Comparison of ENCODE assay signal across 8 cellular contexts in genomic region chr16:48126801-48127644, GRCh38. TPM values are rescaled to one million over a fixed set of nuclear protein-coding genes. Genes with fewer than 3 reads are reported as not detected.
DNase-seq lines count a peak whose midpoint lies in the region; ATAC-seq and TF ChIP-seq lines count a peak whose summit lies in the region.

No MANE protein-coding gene starts in this region.

- POLR2A ChIA-PET in AG04449 (lab: Yijun Ruan, JAX) (interaction anchor here (0.7 to 1.2 kb wide), 4 partner anchors 11 to 396 kb away, joined by 3 to 5 read pairs (median 4); no protein-coding TSS in a partner anchor), T-cell (lab: Charles Lee) (no interaction called here)

- H3K36me3 ChIP-seq in HUES48 (ENCODE audit: control insufficient read depth, insufficient read depth, low read length) (no peaks in the 10 kb centered on the region), MM.1S (replicated peaks; ENCODE audit: insufficient read depth, low read length) (no peaks in the 10 kb centered on the region)

- H3K4me1 ChIP-seq in HUES48 (ENCODE audit: control insufficient read depth, insufficient read depth, low read length) (no peaks in the 10 kb centered on the region), MM.1S (ENCODE audit: low read length) (no peaks in the 10 kb centered on the region)

- peak; percentile 100 for DNase-seq in AG04449 (ENCODE audit: low read depth, low spot score)
- DNase-seq in hepatic stellate cell (ENCODE audit: low spot score) = peak; percentile 85
- DNase-seq in T-cell = no peak
- no peak for DNase-seq in stimulated activated naive CD8-positive, alpha-beta T cell treated with anti-CD3 and anti-CD28 coated beads, Interleukin-15, amount 100 ng/mL, for 72 hours
- no peak for DNase-seq in MM.1S
- no peak for DNase-seq in NK-92 (lab: John Stamatoyannopoulos, UW; ENCODE audit: unreplicated experiment)

- H3K9ac ChIP-seq in HUES48 (ENCODE audit: low read depth, low read length) (no peak overlapping the region), MM.1S (ENCODE audit: low read length) (no peak overlapping the region)

- TF ChIP-seq CTCF in AG04449 (IDR thresholded peaks at IDR 0.05; ENCODE audit: insufficient read depth, low read length, missing control alignments) = no peak
- TF ChIP-seq CTCF in MM.1S (IDR thresholded peaks at IDR 0.05; ENCODE audit: low read length) = no peak

- no peaks in the 10 kb centered on the region for H3K36me3 Mint-ChIP-seq in T-cell

- CTCF ChIA-PET in AG04449 (lab: Yijun Ruan, JAX) = interaction anchor here (0.8 to 4.7 kb wide), 7 partner anchors 9 to 983 kb away, joined by 3 to 14 read pairs (median 3); partner anchors contain the start of gene NETO2
- CTCF ChIA-PET in T-cell (lab: Charles Lee) = no interaction called here

- no peaks in the 10 kb centered on the region for H3K4me1 Mint-ChIP-seq in T-cell
- peaks cover 9% of the 10 kb centered on the region for H3K4me1 Mint-ChIP-seq in stimulated activated naive CD8-positive, alpha-beta T cell treated with anti-CD3 and anti-CD28 coated beads, Interleukin-15, amount 100 ng/mL, for 72 hours

- H3K27ac ChIP-seq in HUES48 (ENCODE audit: low read depth, low read length) = peak overlapping the region; percentile 53
- no peak overlapping the region for H3K27ac ChIP-seq in MM.1S (ENCODE audit: low read length)

- H3K27ac Mint-ChIP-seq in T-cell = no peak overlapping the region
- no peak overlapping the region for H3K27ac Mint-ChIP-seq in stimulated activated naive CD8-positive, alpha-beta T cell treated with anti-CD3 and anti-CD28 coated beads, Interleukin-15, amount 100 ng/mL, for 72 hours

- H3K27me3 ChIP-seq in HUES48 (ENCODE audit: control insufficient read depth, insufficient read depth, low read length) = no peaks in the 10 kb centered on the region
- H3K27me3 ChIP-seq in MM.1S (replicated peaks; ENCODE audit: insufficient read depth, low read length) = no peaks in the 10 kb centered on the region

- H3K9me3 Mint-ChIP-seq in T-cell = no peaks in the 10 kb centered on the region
- H3K9me3 Mint-ChIP-seq in stimulated activated naive CD8-positive, alpha-beta T cell treated with anti-CD3 and anti-CD28 coated beads, Interleukin-15, amount 100 ng/mL, for 72 hours = peaks cover 0 to 8% of the 10 kb centered on the region in 2 donors

- no peaks in the 10 kb centered on the region for H3F3A ChIP-seq in MM.1S (ENCODE audit: insufficient read depth, low read length)

- no peak overlapping the region for H3K4me3 ChIP-seq in AG04449 (ENCODE audit: low read depth, low read length)
- no peak overlapping the region for H3K4me3 ChIP-seq in HUES48 (ENCODE audit: low read depth, low read length)
- H3K4me3 ChIP-seq in MM.1S (ENCODE audit: low read length) = no peak overlapping the region

- no peaks in the 10 kb centered on the region for H3K9me3 ChIP-seq in HUES48 (ENCODE audit: control insufficient read depth, insufficient read depth, low read length)
- no peaks in the 10 kb centered on the region for H3K9me3 ChIP-seq in MM.1S (replicated peaks; ENCODE audit: insufficient read depth, low read length)

- H3K4me3 Mint-ChIP-seq in T-cell = no peak overlapping the region
- no peak overlapping the region for H3K4me3 Mint-ChIP-seq in stimulated activated naive CD8-positive, alpha-beta T cell treated with anti-CD3 and anti-CD28 coated beads, Interleukin-15, amount 100 ng/mL, for 72 hours

- H3K4me2 ChIP-seq in MM.1S (ENCODE audit: low read depth, low read length) = no peak overlapping the region

- H4K20me1 ChIP-seq in MM.1S (ENCODE audit: insufficient read depth, low read length) = no peaks in the 10 kb centered on the region

- peaks cover 1 to 10% of the 10 kb centered on the region in 2 donors for H3K27me3 Mint-ChIP-seq in T-cell
- H3K27me3 Mint-ChIP-seq in stimulated activated naive CD8-positive, alpha-beta T cell treated with anti-CD3 and anti-CD28 coated beads, Interleukin-15, amount 100 ng/mL, for 72 hours = peaks cover 54% of the 10 kb centered on the region

- H2AFZ ChIP-seq in MM.1S (ENCODE audit: low read length) = no peak overlapping the region

- no peaks in the 10 kb centered on the region for H3K9me2 ChIP-seq in MM.1S (replicated peaks; ENCODE audit: insufficient read depth, low read length)

- peak; percentile 87 for ATAC-seq in SK-N-SH treated with all-trans-retinoic acid at 6 μM for 48 hours
- ATAC-seq in T-cell (replicated peaks in 1 of 4) = no peak
- ATAC-seq in stimulated activated naive CD8-positive, alpha-beta T cell treated with anti-CD3 and anti-CD28 coated beads, Interleukin-15, amount 100 ng/mL, for 72 hours = no peak

- H3K79me2 ChIP-seq in MM.1S (ENCODE audit: low read length) = no peaks in the 10 kb centered on the region

TF ChIP-seq in SK-N-SH treated with all-trans-retinoic acid at 6 μM for 48 hours, 23 proteins besides CTCF, POLR2A, EP300 and RAD21:
- TF ChIP-seq ZC3H10 (CRISPR knock-in tag; IDR thresholded peaks at IDR 0.05) = peak; percentile 87
- peak; percentile 77; the same call in 1 of the 2 replicates for TF ChIP-seq POU6F1 (CRISPR knock-in tag; IDR thresholded peaks at IDR 0.05; ENCODE audit: borderline replicate concordance, low read depth)
- peak; percentile 18; the same call in 1 of the 2 replicates for TF ChIP-seq CSDC2 (CRISPR knock-in tag; IDR thresholded peaks at IDR 0.05)
- TF ChIP-seq ZNF70 (CRISPR knock-in tag; IDR thresholded peaks at IDR 0.05) = no peak
- TF ChIP-seq TOX (CRISPR knock-in tag; IDR thresholded peaks at IDR 0.05; ENCODE audit: borderline replicate concordance) = peak; percentile 36; the same call in 1 of the 2 replicates
- TF ChIP-seq ZNF8 (CRISPR knock-in tag; IDR thresholded peaks at IDR 0.05) = no peak
- no peak for TF ChIP-seq OSR1 (CRISPR knock-in tag; IDR thresholded peaks at IDR 0.05)
- TF ChIP-seq PATZ1 (CRISPR knock-in tag; IDR thresholded peaks at IDR 0.05; ENCODE audit: borderline replicate concordance) = 0 out of 2 replicates have a peak, but pooled peaks have one; percentile 27
- peak; percentile 53; the same call in 1 of the 2 replicates for TF ChIP-seq ISL1 (CRISPR knock-in tag; IDR thresholded peaks at IDR 0.05)
- TF ChIP-seq ZFP3 (CRISPR knock-in tag; IDR thresholded peaks at IDR 0.05) = peak; percentile 65; the same call in 1 of the 2 replicates

RNA-seq across cellular contexts. Expression of gene ABCC12, which starts 28.8 kb away (rescaled TPM):
- total RNA-seq in T-cell = not detected

Comparison
In these comparisons a context has a peak if more than half of its experiments do, and no peak if none do; other contexts are left out.
1. DNase-seq: peak in AG04449 (single experiment) and hepatic stellate cell (single experiment); none in T-cell (0 of 34), stimulated activated naive CD8-positive, alpha-beta T cell treated with anti-CD3 and anti-CD28 coated beads, Interleukin-15, amount 100 ng/mL, for 72 hours (0 of 2), MM.1S (single experiment) and NK-92 (single experiment).